11 cellular contexts compared by ENCODE assay signal in the genomic region with DNA sequence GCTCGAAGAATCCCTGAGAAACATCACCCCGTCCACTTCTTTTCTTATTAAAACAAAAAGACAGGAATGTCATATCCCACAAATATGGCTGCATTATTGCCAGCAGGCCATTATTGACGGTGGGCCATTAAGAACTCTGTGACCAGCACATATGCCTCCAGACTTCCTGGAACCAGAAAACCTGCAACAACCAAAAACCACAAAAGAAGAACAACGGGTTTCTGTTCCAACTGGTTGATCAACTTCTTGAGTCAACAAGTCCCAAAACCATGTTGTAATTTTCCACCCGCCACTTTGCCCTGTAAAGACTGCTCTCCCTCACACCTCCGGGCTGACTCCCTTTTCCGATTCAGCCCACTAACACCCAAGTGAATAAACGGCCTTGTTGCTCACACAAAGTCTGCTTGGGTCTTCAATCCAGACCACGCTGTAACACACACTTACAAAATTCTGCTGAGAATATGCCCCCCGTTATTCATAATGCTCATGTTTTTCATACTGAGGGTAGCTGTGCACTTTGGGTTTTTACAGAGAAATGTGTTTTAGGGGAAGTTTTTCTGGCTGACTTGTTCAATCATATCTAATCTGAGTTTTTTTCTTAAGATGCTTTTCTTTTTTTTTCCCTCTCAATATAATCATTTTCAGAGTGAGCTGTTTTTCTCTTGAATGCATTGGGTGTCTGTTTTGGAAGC. TPM values are rescaled to one million over a fixed set of nuclear protein-coding genes. Genes with fewer than 3 reads are reported as not detected.
A peak's percentile ranks its signal among the peaks of the same experiment; 100 is the strongest.
DNase-seq lines count a peak whose midpoint lies in the region; ATAC-seq lines count a peak whose summit lies in the region.
"Had no signal": no experiment of that assay in that cellular context is flagged by ENCODE, and none has a peak within 500 bp of the region (broad histone marks: within the 10 kb centered on the region; RNA-seq: fewer than 3 reads in every experiment).

No MANE protein-coding gene starts in this region.

- H3K27me3 Mint-ChIP-seq in activated CD4-positive, alpha-beta T cell treated with anti-CD3 and anti-CD28 coated beads for 36 hours: no peaks in the 10 kb centered on the region
- no peaks in the 10 kb centered on the region for H3K27me3 Mint-ChIP-seq in activated naive CD8-positive, alpha-beta T cell treated with anti-CD3 and anti-CD28 coated beads for 36 hours
- H3K27me3 Mint-ChIP-seq in stimulated activated memory B cell treated with anti-CD40 and anti-IgM and Interleukin-4, amounts not matched to agents 10 μg/mL and 1 μg/mL and 100 μg/mL, for 72 hours: no peaks in the 10 kb centered on the region

- H3K4me2 ChIP-seq in GM23248 (ENCODE audit: unreplicated experiment): no peak overlapping the region
- H3K4me2 ChIP-seq: A549 had no signal

- CTCF ChIA-PET in activated CD4-positive, alpha-beta T cell treated with anti-CD3 and anti-CD28 coated beads for 36 hours (lab: Charles Lee): interaction anchor here (0.6 kb wide), 1 partner anchor 685 kb away, joined by 3 read pairs; no protein-coding TSS in a partner anchor

- no peak overlapping the region for H3K27ac ChIP-seq in GM23248
- H3K27ac ChIP-seq: A549 had no signal

- no peaks in the 10 kb centered on the region for H3K9me3 ChIP-seq in GM23248 (ENCODE audit: low read depth)

- 88 to 90% methylated on average over 10 of the region's 10 CpGs for WGBS in GM23248 (ENCODE audit: low coverage in 1 of 2, low lambda C conversion rate in 2 of 2, missing lambda C conversion rate in 2 of 2), 2 experiments

- H3K79me2 ChIP-seq in GM23248 (ENCODE audit: insufficient read depth): peaks cover 11% of the 10 kb centered on the region; the same call in 1 of the 2 replicates

- H2AFZ ChIP-seq in GM23248: no peak overlapping the region

- no peaks in the 10 kb centered on the region for H4K20me1 ChIP-seq in GM23248 (ENCODE audit: insufficient read depth)

- H3K9ac ChIP-seq in GM23248: no peak overlapping the region

- H3K9me2 ChIP-seq in GM23248 (ENCODE audit: insufficient read depth): no peaks in the 10 kb centered on the region

- DNase-seq in activated CD4-positive, alpha-beta T cell treated with anti-CD3 and anti-CD28 coated beads for 36 hours: peak; percentile 54
- no peak for DNase-seq in activated CD4-positive, alpha-beta T cell treated with anti-CD3 and anti-CD28 coated beads for 1 hour
- peak; percentile 97 for DNase-seq in MV-4-11 (lab: John Stamatoyannopoulos, UW)
- DNase-seq in activated naive CD8-positive, alpha-beta T cell treated with anti-CD3 and anti-CD28 coated beads for 36 hours: peak; percentile 38
- DNase-seq in GM23248: no peak
- DNase-seq: MM.1S, T-helper 9 cell had no signal

- peak overlapping the region; percentile 49 for H3K27ac Mint-ChIP-seq in activated CD4-positive, alpha-beta T cell treated with anti-CD3 and anti-CD28 coated beads for 36 hours
- peak overlapping the region; percentile 87 for H3K27ac Mint-ChIP-seq in activated naive CD8-positive, alpha-beta T cell treated with anti-CD3 and anti-CD28 coated beads for 36 hours
- no peak overlapping the region for H3K27ac Mint-ChIP-seq in stimulated activated memory B cell treated with anti-CD40 and anti-IgM and Interleukin-4, amounts not matched to agents 10 μg/mL and 1 μg/mL and 100 μg/mL, for 72 hours

- POLR2A ChIA-PET in activated CD4-positive, alpha-beta T cell treated with anti-CD3 and anti-CD28 coated beads for 36 hours (lab: Charles Lee): no interaction called here

- no peaks in the 10 kb centered on the region for H3K4me1 ChIP-seq in GM23248 (ENCODE audit: insufficient read depth)
- H3K4me1 ChIP-seq: A549 had no signal

- in situ Hi-C loops in GM23248 (cut with MboI): no loop called here

- H3K36me3 ChIP-seq in GM23248 (ENCODE audit: low read depth): peaks cover 4% of the 10 kb centered on the region; the same call in 1 of the 2 replicates

- ATAC-seq in activated CD4-positive, alpha-beta T cell treated with anti-CD3 and anti-CD28 coated beads for 36 hours: peak; percentile 67
- ATAC-seq in stimulated activated memory B cell treated with anti-CD40 and anti-IgM and Interleukin-4, amounts not matched to agents 10 μg/mL and 1 μg/mL and 100 μg/mL, for 72 hours: peak; percentile 93
- ATAC-seq in HG03521 (IDR thresholded peaks at IDR 0.05; ENCODE audit: unreplicated experiment) (no peak), GM19328 (IDR thresholded peaks at IDR 0.05; ENCODE audit: unreplicated experiment) (no peak)
- ATAC-seq: A549 had no signal

- peaks cover 35% of the 10 kb centered on the region for H3K4me1 Mint-ChIP-seq in activated CD4-positive, alpha-beta T cell treated with anti-CD3 and anti-CD28 coated beads for 36 hours
- peaks cover 30% of the 10 kb centered on the region for H3K4me1 Mint-ChIP-seq in activated naive CD8-positive, alpha-beta T cell treated with anti-CD3 and anti-CD28 coated beads for 36 hours
- peaks cover 57% of the 10 kb centered on the region for H3K4me1 Mint-ChIP-seq in stimulated activated memory B cell treated with anti-CD40 and anti-IgM and Interleukin-4, amounts not matched to agents 10 μg/mL and 1 μg/mL and 100 μg/mL, for 72 hours

- intact Hi-C loops in activated CD4-positive, alpha-beta T cell treated with anti-CD3 and anti-CD28 coated beads for 36 hours (cut with DNase I, micrococcal nuclease): no loop called here

- H3F3A ChIP-seq in GM23248 (ENCODE audit: insufficient read depth): no peaks in the 10 kb centered on the region

- H3K27me3 ChIP-seq in GM23248 (replicated peaks; ENCODE audit: insufficient read depth): no peaks in the 10 kb centered on the region

- H3K36me3 Mint-ChIP-seq in activated CD4-positive, alpha-beta T cell treated with anti-CD3 and anti-CD28 coated beads for 36 hours (ENCODE audit: low read depth): peaks cover 25% of the 10 kb centered on the region
- peaks cover 12% of the 10 kb centered on the region for H3K36me3 Mint-ChIP-seq in activated naive CD8-positive, alpha-beta T cell treated with anti-CD3 and anti-CD28 coated beads for 36 hours
- peaks cover 32% of the 10 kb centered on the region for H3K36me3 Mint-ChIP-seq in stimulated activated memory B cell treated with anti-CD40 and anti-IgM and Interleukin-4, amounts not matched to agents 10 μg/mL and 1 μg/mL and 100 μg/mL, for 72 hours

- H3K4me3 Mint-ChIP-seq in activated CD4-positive, alpha-beta T cell treated with anti-CD3 and anti-CD28 coated beads for 36 hours: no peak overlapping the region
- no peak overlapping the region for H3K4me3 Mint-ChIP-seq in activated naive CD8-positive, alpha-beta T cell treated with anti-CD3 and anti-CD28 coated beads for 36 hours
- peak overlapping the region; percentile 68 for H3K4me3 Mint-ChIP-seq in stimulated activated memory B cell treated with anti-CD40 and anti-IgM and Interleukin-4, amounts not matched to agents 10 μg/mL and 1 μg/mL and 100 μg/mL, for 72 hours

- peaks cover 37% of the 10 kb centered on the region for H3K9me3 Mint-ChIP-seq in activated CD4-positive, alpha-beta T cell treated with anti-CD3 and anti-CD28 coated beads for 36 hours (ENCODE audit: low read depth)
- peaks cover 49% of the 10 kb centered on the region for H3K9me3 Mint-ChIP-seq in activated naive CD8-positive, alpha-beta T cell treated with anti-CD3 and anti-CD28 coated beads for 36 hours
- peaks cover 22% of the 10 kb centered on the region for H3K9me3 Mint-ChIP-seq in stimulated activated memory B cell treated with anti-CD40 and anti-IgM and Interleukin-4, amounts not matched to agents 10 μg/mL and 1 μg/mL and 100 μg/mL, for 72 hours

- H3K4me3 ChIP-seq in GM23248: no peak overlapping the region
- H3K4me3 ChIP-seq: A549 had no signal

RNA-seq across cellular contexts. Expression of gene ZNF107, which starts 20.7 kb away (rescaled TPM):
- 10 to 100 TPM; 16.5 to 19.7 TPM for total RNA-seq in activated CD4-positive, alpha-beta T cell treated with anti-CD3 and anti-CD28 coated beads for 36 hours
- 10 to 100 TPM; 17.3 to 17.5 TPM for total RNA-seq in activated naive CD8-positive, alpha-beta T cell treated with anti-CD3 and anti-CD28 coated beads for 36 hours
- total RNA-seq in GM23248 (2014; rRNA removed; shearing (Covaris generic)): 2.8 and 3.2 TPM in 2 replicates
- polyA plus RNA-seq in GM23248 (2016; fragmentation: Nextera tagmentation; extraction: Ambion mirVana): 1.6 and 2.5 TPM in 2 replicates

Comparison
In these comparisons a context has a peak if more than half of its experiments do, and no peak if none do; other contexts are left out.
1. DNase-seq: peak in activated CD4-positive, alpha-beta T cell treated with anti-CD3 and anti-CD28 coated beads for 36 hours (single experiment), MV-4-11 (single experiment) and activated naive CD8-positive, alpha-beta T cell treated with anti-CD3 and anti-CD28 coated beads for 36 hours (single experiment); none in activated CD4-positive, alpha-beta T cell treated with anti-CD3 and anti-CD28 coated beads for 1 hour (single experiment) and GM23248 (single experiment).
2. ATAC-seq: peak in activated CD4-positive, alpha-beta T cell treated with anti-CD3 and anti-CD28 coated beads for 36 hours (single experiment) and stimulated activated memory B cell treated with anti-CD40 and anti-IgM and Interleukin-4, amounts not matched to agents 10 μg/mL and 1 μg/mL and 100 μg/mL, for 72 hours (single experiment); none in HG03521 (single experiment) and GM19328 (single experiment).